8 cellular contexts compared by ENCODE assay signal in the genomic region with DNA sequence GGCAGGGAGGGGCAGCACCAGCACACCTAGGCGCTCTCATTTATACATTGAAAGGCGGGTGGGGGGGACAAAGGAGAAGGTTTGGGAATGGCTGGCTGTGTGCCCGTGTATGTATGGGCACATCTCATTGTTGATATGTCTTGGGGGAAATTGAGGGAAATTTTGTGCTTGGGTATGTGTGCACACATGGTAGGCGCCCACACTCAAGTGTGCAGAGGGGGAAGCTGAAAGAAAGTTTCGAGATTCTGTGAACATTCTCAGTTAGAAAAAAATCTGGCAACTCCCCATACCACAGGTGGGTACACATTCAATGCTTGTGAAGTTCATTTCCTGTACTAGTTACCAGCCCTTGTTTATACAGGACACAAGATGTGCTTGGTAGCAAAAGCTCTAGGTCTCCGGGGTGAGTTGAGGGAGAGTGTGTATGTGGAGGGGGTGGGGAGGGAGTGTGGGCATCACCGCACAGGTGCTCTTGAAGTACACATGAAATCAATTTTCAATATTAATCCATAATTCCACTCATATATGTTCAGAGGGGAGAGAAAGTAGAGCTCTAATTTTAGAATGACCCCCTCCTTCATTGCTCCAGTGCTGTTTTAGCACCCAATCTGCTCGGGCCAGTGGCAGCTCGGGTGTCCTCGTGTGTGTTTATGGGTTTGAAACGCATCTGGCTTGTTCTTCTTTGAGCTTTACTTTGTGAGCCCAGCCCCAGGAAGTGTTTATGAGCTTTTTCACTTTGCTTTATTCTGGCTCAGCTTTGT.
A peak's percentile ranks its signal among the peaks of the same experiment; 100 is the strongest.
DNase-seq lines count a peak whose midpoint lies in the region; ATAC-seq and TF ChIP-seq lines count a peak whose summit lies in the region.

No MANE protein-coding gene starts in this region.

- peaks cover 39 to 69% (median 52%) of the 10 kb centered on the region in 4 donors for H3K4me1 Mint-ChIP-seq in CD4-positive, alpha-beta memory T cell

- H3K27ac ChIP-seq in CD4-positive, alpha-beta memory T cell (ENCODE audit: low read depth, low read length) = peak overlapping the region; percentile 27
- peak overlapping the region; percentile 82 for H3K27ac ChIP-seq in smooth muscle cell (ENCODE audit: low read depth)

- no peaks in the 10 kb centered on the region for H3K36me3 ChIP-seq in CD4-positive, alpha-beta memory T cell (ENCODE audit: insufficient read depth, low read length)
- no peaks in the 10 kb centered on the region for H3K36me3 ChIP-seq in smooth muscle cell (ENCODE audit: low read depth)

- H3K27me3 ChIP-seq in CD4-positive, alpha-beta memory T cell (ENCODE audit: insufficient read depth, low read length) = no peaks in the 10 kb centered on the region
- H3K27me3 ChIP-seq in smooth muscle cell (ENCODE audit: low read depth) = no peaks in the 10 kb centered on the region

- POLR2A ChIA-PET in CD4-positive, alpha-beta memory T cell (lab: Charles Lee; ENCODE audit: partially characterized antibody) = interaction anchor here (0.6 to 7.5 kb wide), 54 partner anchors 9 to 309 kb away, joined by 3 to 235 read pairs (median 4); a partner anchor contains a TSS

- no peaks in the 10 kb centered on the region for H3K9me3 Mint-ChIP-seq in CD4-positive, alpha-beta memory T cell

- no peaks in the 10 kb centered on the region for H3K9me3 ChIP-seq in CD4-positive, alpha-beta memory T cell (ENCODE audit: control insufficient read depth in 1 of 2, low read length in 2 of 2)
- H3K9me3 ChIP-seq in smooth muscle cell (replicated peaks; ENCODE audit: low read depth) = no peaks in the 10 kb centered on the region

- no peak overlapping the region for H2AFZ ChIP-seq in smooth muscle cell (ENCODE audit: low read depth)

- ATAC-seq in GM19468 (IDR thresholded peaks at IDR 0.05; ENCODE audit: extremely low read depth, unreplicated experiment) = peak; percentile 72

- peak overlapping the region; percentile 31 for H3K4me2 ChIP-seq in smooth muscle cell

- H3K36me3 Mint-ChIP-seq in CD4-positive, alpha-beta memory T cell = no peaks in the 10 kb centered on the region

- H3K27ac Mint-ChIP-seq in CD4-positive, alpha-beta memory T cell = peak overlapping the region; percentile 60 to 93 (median 89)

- H3K79me2 ChIP-seq in smooth muscle cell (ENCODE audit: low read depth) = no peaks in the 10 kb centered on the region

- peak overlapping the region; percentile 63 to 86 (median 74) for H3K4me3 Mint-ChIP-seq in CD4-positive, alpha-beta memory T cell

- 76% methylated on average over 11 of the region's 11 CpGs for WGBS in smooth muscle cell (ENCODE audit: low lambda C conversion rate)

- H3K4me1 ChIP-seq in CD4-positive, alpha-beta memory T cell (ENCODE audit: insufficient read depth, low read length) = peaks cover 45% of the 10 kb centered on the region
- peaks cover 35% of the 10 kb centered on the region for H3K4me1 ChIP-seq in smooth muscle cell (ENCODE audit: low read depth)

- intact Hi-C loops in CD4-positive, alpha-beta memory T cell (cut with micrococcal nuclease) = loop anchor here (1.0 to 10.0 kb wide), 6 partner anchors 22 to 274 kb away; no protein-coding TSS in a partner anchor

- no peaks in the 10 kb centered on the region for H4K20me1 ChIP-seq in smooth muscle cell (ENCODE audit: low read depth)

- CTCF ChIA-PET in CD4-positive, alpha-beta memory T cell (lab: Charles Lee; ENCODE audit: partially characterized antibody) = interaction anchor here (0.7 to 4.5 kb wide), 30 partner anchors 11 to 565 kb away, joined by 3 to 33 read pairs (median 4); no protein-coding TSS in a partner anchor

- H3F3A ChIP-seq in smooth muscle cell (ENCODE audit: low read depth) = peaks cover 32% of the 10 kb centered on the region

- TF ChIP-seq CTCF in smooth muscle cell (IDR thresholded peaks at IDR 0.05; ENCODE audit: borderline replicate concordance, insufficient read depth, poor library complexity, severe bottlenecking) = no peak

- peak overlapping the region; percentile 15 to 28 for H3K4me3 ChIP-seq in CD4-positive, alpha-beta memory T cell (ENCODE audit: low read length in 2 of 2)
- H3K4me3 ChIP-seq in smooth muscle cell = no peak overlapping the region

- H3K9ac ChIP-seq in smooth muscle cell (ENCODE audit: low read depth) = peak overlapping the region; percentile 42

- H3K27me3 Mint-ChIP-seq in CD4-positive, alpha-beta memory T cell = no peaks in the 10 kb centered on the region

- DNase-seq in CD4-positive, alpha-beta memory T cell = peak; percentile 51 to 70 (median 68)
- peak; percentile 22 for DNase-seq in HT1080 (ENCODE audit: low read depth)
- DNase-seq in central memory CD4-positive, alpha-beta T cell = peak; percentile 69
- no peak for DNase-seq in smooth muscle cell (lab: John Stamatoyannopoulos, UW; ENCODE audit: unreplicated experiment)
- no peak for DNase-seq in LoVo (ENCODE audit: low spot score)
- DNase-seq in AG08396 (ENCODE audit: low spot score) = no peak
- no peak for DNase-seq in NCI-H1436 (lab: John Stamatoyannopoulos, UW)

Comparison
In these comparisons a context has a peak if more than half of its experiments do, and no peak if none do; other contexts are left out.
1. DNase-seq: peak in CD4-positive, alpha-beta memory T cell (5 of 5), HT1080 (single experiment) and central memory CD4-positive, alpha-beta T cell (single experiment); none in smooth muscle cell (single experiment), LoVo (single experiment), AG08396 (single experiment) and NCI-H1436 (single experiment).